23 cellular contexts compared by ENCODE assay signal in the genomic region with DNA sequence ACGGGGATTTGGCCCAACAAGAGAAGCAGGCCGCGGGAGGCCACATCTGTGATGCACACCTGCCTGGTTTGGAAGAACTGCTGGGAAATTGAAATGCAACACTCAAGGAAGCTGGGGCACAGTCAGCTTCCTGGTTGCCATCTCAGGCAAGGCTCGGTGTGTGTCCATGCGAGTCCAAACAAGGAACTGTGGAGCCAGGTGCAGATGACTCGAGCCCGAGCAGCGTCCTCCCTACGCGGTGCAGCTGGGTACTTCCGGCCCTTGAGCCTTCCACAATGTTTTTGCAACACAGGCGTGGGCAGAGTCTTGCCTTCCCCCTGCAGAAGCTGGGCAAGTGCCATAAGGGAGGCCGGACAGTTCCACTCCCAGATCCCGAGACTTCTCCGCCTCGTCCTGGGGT.
DNase-seq lines count a peak whose midpoint lies in the region; ATAC-seq lines count a peak whose summit lies in the region.
"Had no signal": no experiment of that assay in that cellular context is flagged by ENCODE, and none has a peak within 500 bp of the region (broad histone marks: within the 10 kb centered on the region; RNA-seq: fewer than 3 reads in every experiment).

No MANE protein-coding gene starts in this region.

- ATAC-seq in esophagus mucosa = peak; percentile 93

- H3K27ac ChIP-seq in skin epidermis = peak overlapping the region in 12 of 21 experiments; percentile 35 to 82 (median 54)
- H3K27ac ChIP-seq: dorsolateral prefrontal cortex, thyroid gland had no signal

- DNase-seq in DMS53 treated with DMSO at 0.1 percent for 48 hours (lab: John Stamatoyannopoulos, UW; ENCODE audit: unreplicated experiment) = peak; percentile 69
- DNase-seq in NCI-H510A (lab: John Stamatoyannopoulos, UW) = peak; percentile 51
- no peak for DNase-seq in amniotic stem cell (lab: John Stamatoyannopoulos, UW)
- no peak for DNase-seq in activated effector memory CD4-positive, alpha-beta T cell treated with anti-CD3 and anti-CD28 coated beads, Interleukin-2, amount 50 U/mL, for 16 hours
- DNase-seq in NCI-H1105 (lab: John Stamatoyannopoulos, UW) = no peak
- DNase-seq: activated B cell treated with CpG ODN at 0.5 μM for 24 hours; activated CD4-positive, alpha-beta T cell treated with anti-CD3 and anti-CD28 coated beads, Interleukin-2, amount 50 U/mL, for 48 hours; activated effector memory CD4-positive, alpha-beta T cell treated with Interleukin-2 at 50 U/mL for 16 hours; dorsolateral prefrontal cortex; gastrocnemius medialis; HCEC 1CT; Kasumi-1; mesenchymal stem cell; naive B cell; NCI-H1417 treated with DMSO at 0.1 percent for 48 hours; NCI-H2227 treated with DMSO at 0.1 percent for 48 hours; SK-N-SH; stimulated activated CD4-positive, alpha-beta T cell treated with anti-CD3 and anti-CD28 coated beads, Interleukin-1b, Interleukin-23, amount 100 ng/mL, for 48 hours; stimulated activated naive CD4-positive, alpha-beta T cell; thyroid gland had no signal

- H3K4me3 ChIP-seq in skin epidermis = no peak overlapping the region
- H3K4me3 ChIP-seq: cardiac muscle cell, dorsolateral prefrontal cortex, gastrocnemius medialis, thyroid gland had no signal

Comparison
In these comparisons a context has a peak if more than half of its experiments do, and no peak if none do; other contexts are left out.
1. DNase-seq: peak in DMS53 treated with DMSO at 0.1 percent for 48 hours (single experiment) and NCI-H510A (single experiment); none in amniotic stem cell (single experiment), activated effector memory CD4-positive, alpha-beta T cell treated with anti-CD3 and anti-CD28 coated beads, Interleukin-2, amount 50 U/mL, for 16 hours (single experiment) and NCI-H1105 (single experiment).